In the genomic region with DNA sequence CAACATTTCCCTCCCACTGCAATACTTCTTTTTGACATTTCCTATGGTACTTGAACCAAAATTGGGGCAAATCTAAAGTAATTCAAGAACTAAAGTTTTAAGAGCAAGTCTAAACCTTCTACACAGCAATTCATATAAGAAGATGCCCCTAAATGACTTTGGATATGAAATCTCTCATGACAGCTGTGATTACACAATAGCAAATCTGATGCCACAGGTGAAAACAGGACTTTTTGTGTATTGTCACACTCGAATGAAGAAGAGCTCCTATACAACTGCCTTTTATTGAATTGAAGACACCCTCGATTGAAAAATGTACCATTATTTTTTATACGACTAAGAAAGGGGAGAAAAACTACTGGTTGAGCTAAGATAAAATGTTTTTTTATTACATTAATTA, we compare ENCODE assay signal across 25 cellular contexts. TPM values are rescaled to one million over a fixed set of nuclear protein-coding genes. Genes with fewer than 3 reads are reported as not detected.
"Had no signal": no experiment of that assay in that cellular context is flagged by ENCODE, and none has a peak within 500 bp of the region (broad histone marks: within the 10 kb centered on the region; RNA-seq: fewer than 3 reads in every experiment).

No MANE protein-coding gene starts in this region.

- DNase-seq: islet precursor cell; kidney glomerular epithelial cell; left cardiac atrium; lower lobe of right lung; mammary epithelial cell; mesenchymal stem cell; naive thymus-derived CD8-positive, alpha-beta T cell; nucleus accumbens; psoas muscle; right lobe of liver; stimulated activated CD4-positive, alpha-beta T cell treated with anti-CD3 and anti-CD28 coated beads, Interleukin-1b, Interleukin-23, amount 100 ng/mL, for 48 hours; stimulated activated CD4-positive, alpha-beta T cell treated with anti-CD3 and anti-CD28 coated beads, Interleukin-2, amount 100 ng/mL, for 48 hours; stimulated activated CD4-positive, alpha-beta T cell treated with anti-CD3 and anti-CD28 coated beads, Interleukin-4, amount 100 ng/mL, for 4 hours; stimulated activated CD8-positive, alpha-beta memory T cell treated with anti-CD3 and anti-CD28 coated beads, Interleukin-4, amount 100 ng/mL, for 48 hours; stimulated activated naive CD4-positive, alpha-beta T cell treated with Interleukin-2 at 50 U/mL for 16 hours; stimulated activated naive CD8-positive, alpha-beta T cell treated with anti-CD3 and anti-CD28 coated beads, Interleukin-15, amount 100 ng/mL, for 72 hours; testis; thyroid gland; transverse colon; upper lobe of left lung had no signal

- H3K9me3 ChIP-seq: lower lobe of right lung, psoas muscle, right atrium auricular region, right lobe of liver, testis, thyroid gland, transverse colon, upper lobe of left lung, vagina had no signal

- H2AFZ ChIP-seq: hepatocyte, parathyroid adenoma had no signal

- H3K9ac ChIP-seq: parathyroid adenoma had no signal

- H3K4me2 ChIP-seq: hepatocyte, smooth muscle cell had no signal

- H3K27ac ChIP-seq: hepatocyte, lower lobe of right lung, parathyroid adenoma, psoas muscle, right atrium auricular region, right lobe of liver, testis, thyroid gland, transverse colon, upper lobe of left lung, vagina had no signal

- H3K79me2 ChIP-seq: hepatocyte, parathyroid adenoma had no signal

- H3K4me1 ChIP-seq: lower lobe of right lung, parathyroid adenoma, psoas muscle, right atrium auricular region, right lobe of liver, testis, thyroid gland, transverse colon, vagina had no signal

- H3K36me3 ChIP-seq: lower lobe of right lung, right atrium auricular region, right lobe of liver, thyroid gland, transverse colon, upper lobe of left lung, vagina had no signal

- H3K27me3 ChIP-seq: hepatocyte, right atrium auricular region, right lobe of liver, testis, thyroid gland, transverse colon, upper lobe of left lung, vagina had no signal

- H3K4me3 ChIP-seq: hepatocyte, lower lobe of right lung, psoas muscle, right atrium auricular region, right lobe of liver, smooth muscle cell, testis, thyroid gland, transverse colon, upper lobe of left lung, vagina had no signal

RNA-seq across cellular contexts. Expression of gene DYNLT5, which starts 59.6 kb away (rescaled TPM):
- total RNA-seq: mammary epithelial cell; naive thymus-derived CD8-positive, alpha-beta T cell; testis had no signal
- polyA plus RNA-seq: mammary epithelial cell; naive thymus-derived CD8-positive, alpha-beta T cell; smooth muscle cell had no signal
